2 cellular contexts compared by ENCODE assay signal in the genomic region with DNA sequence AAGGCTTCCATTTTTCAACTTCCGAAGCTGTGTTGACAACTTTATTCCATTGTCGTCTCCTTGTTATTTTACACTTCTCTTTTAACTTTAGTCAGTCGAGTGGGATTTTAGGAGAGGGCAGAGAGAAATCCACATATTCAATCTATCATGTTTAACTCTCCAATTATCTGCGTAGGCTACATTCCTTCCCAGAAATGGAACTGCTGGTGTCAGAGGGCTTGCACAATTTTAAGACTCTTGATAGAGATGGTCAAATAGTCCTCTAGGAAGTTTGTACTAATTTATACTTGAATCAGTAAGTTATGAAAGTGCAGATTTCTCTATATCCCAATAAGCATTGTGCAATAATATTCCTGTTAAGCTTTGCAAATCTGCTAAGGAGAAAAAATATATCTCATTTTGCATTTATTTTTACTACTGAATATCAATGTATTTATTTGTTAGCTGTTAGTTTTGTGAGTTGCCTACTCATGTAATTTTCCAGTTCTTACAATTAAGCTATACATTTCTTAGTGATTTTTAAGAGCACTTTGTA.
TF ChIP-seq lines count a peak whose summit lies in the region.

No MANE protein-coding gene starts in this region.

TF ChIP-seq in HepG2, 621 proteins besides CTCF, POLR2A, EP300 and RAD21:
- TF ChIP-seq ZNF678 (CRISPR knock-in tag; IDR thresholded peaks at IDR 0.05) (no peak), SAFB2 (CRISPR knock-in tag; IDR thresholded peaks at IDR 0.05; ENCODE audit: borderline replicate concordance, low read depth) (no peak), CEBPB (IDR thresholded peaks at IDR 0.05; ENCODE audit: borderline replicate concordance, low read depth, low read length) (peak; percentile 65; the same call in 1 of the 2 replicates)

TF ChIP-seq in IMR-90, 13 proteins besides CTCF, POLR2A, EP300 and RAD21:
- TF ChIP-seq FOS (IDR thresholded peaks at IDR 0.05; ENCODE audit: low read depth, low read length) (no peak), CEBPB (IDR thresholded peaks at IDR 0.05; ENCODE audit: low read depth, low read length) (peak; percentile 54; the same call in 1 of the 2 replicates)
